Comparison of ENCODE assay signal across 22 cellular contexts in genomic region chr16:50690177-50690576, GRCh38. TPM values are rescaled to one million over a fixed set of nuclear protein-coding genes. Genes with fewer than 3 reads are reported as not detected.
DNase-seq lines count a peak whose midpoint lies in the region; ATAC-seq, FAIRE-seq and TF ChIP-seq lines count a peak whose summit lies in the region.
"Had no signal": no experiment of that assay in that cellular context is flagged by ENCODE, and none has a peak within 500 bp of the region (broad histone marks: within the 10 kb centered on the region; RNA-seq: fewer than 3 reads in every experiment).

No MANE protein-coding gene starts in this region.

- TF ChIP-seq EP300 in GM12878 (IDR thresholded peaks at IDR 0.05; ENCODE audit: borderline replicate concordance in 1 of 2, control insufficient read depth in 1 of 2, low read depth in 2 of 2, low read length in 2 of 2), result no peak

- CTCF ChIA-PET in GM12878 (lab: Yijun Ruan, JAX), result interaction anchor here (0.9 to 1.1 kb wide), 3 partner anchors 9 to 13 kb away, joined by 3 read pairs; partner anchors contain the start of gene SNX20

- ATAC-seq in HG02885 (IDR thresholded peaks at IDR 0.05; ENCODE audit: poor library complexity, unreplicated experiment) (peak; percentile 43), GM12878 (peak; percentile 30; the same call in 2 of the 3 replicates)
- ATAC-seq: GM23338, K562 had no signal

- no peak for FAIRE-seq in GM12878 (lab: Jason Lieb, UNC)
- FAIRE-seq: A204.1, D721Med, H54, K562 had no signal

- H4K20me1 ChIP-seq in GM12878 (ENCODE audit: control insufficient read depth, insufficient read depth), result no peaks in the 10 kb centered on the region

- H3K36me3 ChIP-seq in GM12878 (ENCODE audit: control insufficient read depth in 2 of 2, insufficient read depth in 2 of 2, low read length in 1 of 2), result no peaks in the 10 kb centered on the region

- no peak overlapping the region for H3K27ac ChIP-seq in GM12878 (ENCODE audit: control insufficient read depth, insufficient read depth)
- H3K27ac ChIP-seq: C4-2B, HL-60 had no signal

- TF ChIP-seq RAD21 in GM12878 (IDR thresholded peaks at IDR 0.05; ENCODE audit: insufficient read depth, low read depth, low read length), result no peak

- peaks cover 17% of the 10 kb centered on the region for H3K79me2 ChIP-seq in GM12878 (ENCODE audit: control insufficient read depth, insufficient read depth, low read length)

- TF ChIP-seq POLR2A in GM12878 (IDR thresholded peaks at IDR 0.05; ENCODE audit: low read depth, low read length), result no peak

- H3K4me1 ChIP-seq in GM12878 (ENCODE audit: control insufficient read depth, insufficient read depth, low read length), result peaks cover 29% of the 10 kb centered on the region
- H3K4me1 ChIP-seq: Caco-2 had no signal

- WGBS in GM12878 (ENCODE audit: insufficient coverage, insufficient replicate concordance, low lambda C conversion rate, missing lambda C conversion rate), result 46% methylated on average over 2 of the region's 2 CpGs

- H3K27me3 ChIP-seq in GM12878 (replicated peaks in 1 of 2; ENCODE audit: control insufficient read depth in 2 of 2, insufficient read depth in 2 of 2, low read length in 1 of 2), result no peaks in the 10 kb centered on the region

- H3K4me3 Mint-ChIP-seq in activated CD4-positive, alpha-beta T cell treated with anti-CD3 and anti-CD28 coated beads, Interleukin-2, amount 10 ng/mL, durations not matched to agents 24 days and 14 days, result no peak overlapping the region
- H3K4me3 Mint-ChIP-seq: CD4-positive, alpha-beta T cell; GM23338 had no signal

- DNase-seq in GM13977 (ENCODE audit: low spot score) (peak; percentile 71), GM12878 (ENCODE audit: low read depth, low spot score) (no peak), HuH-7 (ENCODE audit: low spot score) (no peak), NCI-H1930 (lab: John Stamatoyannopoulos, UW) (no peak)
- DNase-seq in activated CD4-positive, alpha-beta T cell treated with anti-CD3 and anti-CD28 coated beads, Interleukin-2, amount 10 ng/mL, durations not matched to agents 24 days and 14 days, result no peak
- DNase-seq: ACHN; Caco-2; CD4-positive, alpha-beta T cell; GDM1; HCEC 1CT; IMR-90 had no signal

- in situ Hi-C loops in GM13977 (cut with MboI; ENCODE audit: low pct_unique_long_range_greater_than_20kb, low sequenced_read_pairs, unreplicated experiment) (no loop called here), GM12878 (cut with MboI) (no loop called here)

- RAD21 ChIA-PET in GM12878 (lab: Charles Lee; ENCODE audit: unreplicated experiment), result interaction anchor here (1.4 to 1.5 kb wide), 2 partner anchors 51 to 56 kb away, joined by 3 to 4 read pairs; partner anchors contain the start of gene CYLD

- H3K4me3 ChIP-seq in GM12878, result no peak overlapping the region
- H3K4me3 ChIP-seq: GM23338, K562 had no signal

- H3K4me1 Mint-ChIP-seq in activated CD4-positive, alpha-beta T cell treated with anti-CD3 and anti-CD28 coated beads, Interleukin-2, amount 10 ng/mL, durations not matched to agents 24 days and 14 days, result peaks cover 50% of the 10 kb centered on the region

- no peaks in the 10 kb centered on the region for H3K9me3 ChIP-seq in GM12878 (replicated peaks; ENCODE audit: control insufficient read depth, insufficient read depth, low read length)
- H3K9me3 ChIP-seq: Caco-2 had no signal

- SMC1A ChIA-PET in GM12878 (lab: Charles Lee; ENCODE audit: uncharacterized antibody, unreplicated experiment), result interaction anchor here (0.6 to 1.4 kb wide), 4 partner anchors 9 to 689 kb away, joined by 3 to 5 read pairs (median 3); partner anchors contain the start of gene SNX20

- H3K9ac ChIP-seq in GM12878 (ENCODE audit: control insufficient read depth, insufficient read depth, low read length), result no peak overlapping the region

- BruUV-seq in GM12878 (replicated peaks; lab: Mats Ljungman, UMichigan), result no TSS peak

- peak overlapping the region; percentile 15; the same call in 1 of the 2 replicates for H3K4me2 ChIP-seq in GM12878 (ENCODE audit: control insufficient read depth, insufficient read depth)
- H3K4me2 ChIP-seq: GM23338 had no signal

- H3K27me3 Mint-ChIP-seq in activated CD4-positive, alpha-beta T cell treated with anti-CD3 and anti-CD28 coated beads, Interleukin-2, amount 10 ng/mL, durations not matched to agents 24 days and 14 days, result peaks cover 5% of the 10 kb centered on the region
- H3K27me3 Mint-ChIP-seq: CD4-positive, alpha-beta T cell had no signal

- POLR2A ChIA-PET in GM12878 (lab: Charles Lee), result interaction anchor here (0.9 to 1.0 kb wide), 3 partner anchors 8 to 51 kb away, joined by 3 read pairs; partner anchors contain the start of genes CYLD and SNX20

- no peak overlapping the region for H3K27ac Mint-ChIP-seq in activated CD4-positive, alpha-beta T cell treated with anti-CD3 and anti-CD28 coated beads, Interleukin-2, amount 10 ng/mL, durations not matched to agents 24 days and 14 days
- H3K27ac Mint-ChIP-seq: CD4-positive, alpha-beta T cell; GM23338 had no signal

- TF ChIP-seq CTCF in GM13977 (IDR thresholded peaks at IDR 0.05; ENCODE audit: extremely low read depth, insufficient read depth, missing control alignments) (no peak), GM12878 (IDR thresholded peaks at IDR 0.05 in 2 of 3, conservative IDR thresholded peaks at IDR 0.05 in 1 of 3; ENCODE audit: control insufficient read depth in 2 of 3, extremely low read depth in 1 of 3, insufficient read depth in 1 of 3, low read depth in 3 of 3, low read length in 3 of 3) (no peak)

- peaks cover 2% of the 10 kb centered on the region for H3K36me3 Mint-ChIP-seq in activated CD4-positive, alpha-beta T cell treated with anti-CD3 and anti-CD28 coated beads, Interleukin-2, amount 10 ng/mL, durations not matched to agents 24 days and 14 days (ENCODE audit: low read depth)

- intact Hi-C loops in GM12878 (cut with micrococcal nuclease; ENCODE audit: unreplicated experiment), result no loop called here
- intact Hi-C loops in activated CD4-positive, alpha-beta T cell treated with anti-CD3 and anti-CD28 coated beads, Interleukin-2, amount 10 ng/mL, durations not matched to agents 24 days and 14 days (cut with micrococcal nuclease), result no loop called here

- H2AFZ ChIP-seq in GM12878 (ENCODE audit: control insufficient read depth, low read depth, low read length), result no peak overlapping the region
- H2AFZ ChIP-seq: GM23338 had no signal

- H3K9me3 Mint-ChIP-seq in activated CD4-positive, alpha-beta T cell treated with anti-CD3 and anti-CD28 coated beads, Interleukin-2, amount 10 ng/mL, durations not matched to agents 24 days and 14 days, result peaks cover 4% of the 10 kb centered on the region
- H3K9me3 Mint-ChIP-seq: CD4-positive, alpha-beta T cell; GM23338 had no signal

RNA-seq across cellular contexts. Expression of gene NOD2, which starts 3.2 kb away (rescaled TPM):
- 190 and 241 TPM in 2 replicates for total RNA-seq in GM12878 (2013; cell fraction: nucleolus; rRNA removed)
- total RNA-seq in GM12878 (2014; rRNA removed) (9.9 and 13.4 TPM in 2 replicates), GM12878 (2014; rRNA removed; fragmentation: Illumina TruSeq; extraction: Trizol) (5.8 and 6.9 TPM in 2 replicates), GM12878 (2021) (12.8 and 13.3 TPM in 2 replicates)
- polyA plus RNA-seq in GM12878 (2011; ENCODE audit: low read depth), result 4.5 TPM
- polyA plus RNA-seq in GM12878 (2011; rRNA removed) (10.4 and 18.6 TPM in 2 replicates), GM12878 (2014; fragmentation: Illumina TruSeq; extraction: Trizol) (6.6 and 7.6 TPM in 2 replicates), GM12878 (2014; fragmentation: Nextera tagmentation; extraction: Ambion mirVana) (1 to 10 TPM; 1.0 to 1.6 TPM), GM12878 (2014; rRNA removed) (9.9 and 11.6 TPM in 2 replicates), GM12878 (2016; fragmentation: Nextera tagmentation; extraction: Ambion mirVana) (1 to 10 TPM; 4.3 to 4.5 TPM)
- polyA plus RNA-seq in GM12878 (2011; cell fraction: cytosol; rRNA removed), result 24.3 and 24.8 TPM in 2 replicates
- 58.1 and 59.5 TPM in 2 replicates for polyA plus RNA-seq in GM12878 (2011; cell fraction: nucleus; rRNA removed)
- polyA plus RNA-seq in GM12878 (2012), result 8.1 and 9.0 TPM in 2 replicates
- 39.9 and 63.9 TPM in 2 replicates for polyA minus RNA-seq in GM12878 (2011; rRNA and poly(A)+ RNA removed)
- 13.1 and 17.5 TPM in 2 replicates for polyA minus RNA-seq in GM12878 (2011; cell fraction: cytosol; rRNA and poly(A)+ RNA removed)
- polyA minus RNA-seq in GM12878 (2011; cell fraction: nucleus; rRNA and poly(A)+ RNA removed), result 39.9 and 55.8 TPM in 2 replicates
- 8.3 and 9.3 TPM in 2 replicates for total RNA-seq in activated CD4-positive, alpha-beta T cell treated with anti-CD3 and anti-CD28 coated beads, Interleukin-2, amount 10 ng/mL, durations not matched to agents 24 days and 14 days
- total RNA-seq: HT1080, IMR-90 had no signal
- polyA plus RNA-seq: BJ, IMR-90, K562 had no signal

RNA-seq across cellular contexts. Expression of gene SNX20, which starts 9.1 kb away (rescaled TPM):
- total RNA-seq in GM12878 (2013; cell fraction: nucleolus; rRNA removed), result 27.1 and 29.2 TPM in 2 replicates
- total RNA-seq in GM12878 (2014; rRNA removed), result 21.9 and 22.3 TPM in 2 replicates
- total RNA-seq in GM12878 (2014; rRNA removed; fragmentation: Illumina TruSeq; extraction: Trizol), result 20.2 and 21.9 TPM in 2 replicates
- 21.4 and 24.1 TPM in 2 replicates for total RNA-seq in GM12878 (2021)
- 8.8 TPM for polyA plus RNA-seq in GM12878 (2011; ENCODE audit: low read depth)
- polyA plus RNA-seq in GM12878 (2011; rRNA removed), result 24.3 and 30.8 TPM in 2 replicates
- polyA plus RNA-seq in GM12878 (2011; cell fraction: cytosol; rRNA removed), result 28.4 and 32.0 TPM in 2 replicates
- 25.9 and 28.6 TPM in 2 replicates for polyA plus RNA-seq in GM12878 (2011; cell fraction: nucleus; rRNA removed)
- 12.8 and 16.6 TPM in 2 replicates for polyA plus RNA-seq in GM12878 (2012)
- polyA plus RNA-seq in GM12878 (2014; fragmentation: Illumina TruSeq; extraction: Trizol), result 21.4 and 25.0 TPM in 2 replicates
- 1 to 10 TPM; 4.6 to 6.9 TPM for polyA plus RNA-seq in GM12878 (2014; fragmentation: Nextera tagmentation; extraction: Ambion mirVana)
- 23.6 and 26.3 TPM in 2 replicates for polyA plus RNA-seq in GM12878 (2014; rRNA removed)
- polyA plus RNA-seq in GM12878 (2016; fragmentation: Nextera tagmentation; extraction: Ambion mirVana), result 10 to 100 TPM; 18.1 to 22.2 TPM
- polyA minus RNA-seq in GM12878 (2011; rRNA and poly(A)+ RNA removed), result 17.4 and 23.7 TPM in 2 replicates
- 11.6 and 14.7 TPM in 2 replicates for polyA minus RNA-seq in GM12878 (2011; cell fraction: cytosol; rRNA and poly(A)+ RNA removed)
- 9.4 and 13.3 TPM in 2 replicates for polyA minus RNA-seq in GM12878 (2011; cell fraction: nucleus; rRNA and poly(A)+ RNA removed)
- total RNA-seq in activated CD4-positive, alpha-beta T cell treated with anti-CD3 and anti-CD28 coated beads, Interleukin-2, amount 10 ng/mL, durations not matched to agents 24 days and 14 days, result 33.3 and 34.9 TPM in 2 replicates
- total RNA-seq: Caco-2, Daoy, GM23338, HT1080, IMR-90 had no signal
- polyA plus RNA-seq: BJ, GM23338, IMR-90, K562 had no signal

RNA-seq across cellular contexts. Expression of gene CYLD, which starts 51.7 kb away (rescaled TPM):
- total RNA-seq in GM12878 (2013; cell fraction: nucleolus; rRNA removed), result 411 and 416 TPM in 2 replicates
- total RNA-seq in GM12878 (2014; rRNA removed) (46.6 and 63.5 TPM in 2 replicates), GM12878 (2014; rRNA removed; fragmentation: Illumina TruSeq; extraction: Trizol) (58.5 and 58.7 TPM in 2 replicates), GM12878 (2021) (58.8 and 63.2 TPM in 2 replicates)
- 31.6 TPM for polyA plus RNA-seq in GM12878 (2011; ENCODE audit: low read depth)
- polyA plus RNA-seq in GM12878 (2011; rRNA removed) (106 and 150 TPM in 2 replicates), GM12878 (2014; fragmentation: Illumina TruSeq; extraction: Trizol) (51.6 and 60.5 TPM in 2 replicates), GM12878 (2014; fragmentation: Nextera tagmentation; extraction: Ambion mirVana) (10 to 100 TPM; 19.2 to 27.0 TPM), GM12878 (2014; rRNA removed) (26.5 and 31.5 TPM in 2 replicates), GM12878 (2016; fragmentation: Nextera tagmentation; extraction: Ambion mirVana) (10 to 100 TPM; 44.6 to 45.6 TPM)
- polyA plus RNA-seq in GM12878 (2011; cell fraction: cytosol; rRNA removed), result 44.6 and 53.8 TPM in 2 replicates
- polyA plus RNA-seq in GM12878 (2011; cell fraction: nucleus; rRNA removed), result 92.8 and 95.4 TPM in 2 replicates
- polyA plus RNA-seq in GM12878 (2012), result 41.1 and 47.6 TPM in 2 replicates
- 108 and 113 TPM in 2 replicates for polyA minus RNA-seq in GM12878 (2011; rRNA and poly(A)+ RNA removed)
- polyA minus RNA-seq in GM12878 (2011; cell fraction: cytosol; rRNA and poly(A)+ RNA removed), result 38.9 and 51.6 TPM in 2 replicates
- polyA minus RNA-seq in GM12878 (2011; cell fraction: nucleus; rRNA and poly(A)+ RNA removed), result 121 and 158 TPM in 2 replicates
- total RNA-seq in activated CD4-positive, alpha-beta T cell treated with anti-CD3 and anti-CD28 coated beads, Interleukin-2, amount 10 ng/mL, durations not matched to agents 24 days and 14 days, result 178 TPM in 2 replicates
